Comparison of ENCODE assay signal across 18 cellular contexts in the genomic region with DNA sequence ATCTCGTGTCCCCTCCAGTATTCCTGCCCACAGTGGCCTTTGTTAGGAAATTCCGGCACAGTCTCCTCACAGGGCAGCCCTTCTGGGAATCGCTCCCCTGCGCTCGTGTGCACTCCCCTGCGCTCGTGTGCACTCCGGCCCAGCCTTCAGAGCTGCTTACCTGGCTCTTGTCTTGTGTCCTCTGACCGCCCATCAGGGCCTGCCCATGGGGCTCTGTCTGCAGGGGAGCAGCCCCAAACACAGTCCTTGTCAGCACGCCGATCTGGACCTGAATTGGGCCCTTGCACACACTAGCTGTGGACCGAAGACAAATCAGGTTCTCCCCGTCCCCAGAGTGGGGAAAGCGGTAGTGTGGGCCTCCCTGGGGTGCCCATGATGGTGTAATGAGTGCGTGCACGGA.
A peak's percentile ranks its signal among the peaks of the same experiment; 100 is the strongest.
DNase-seq lines count a peak whose midpoint lies in the region; ATAC-seq, FAIRE-seq and TF ChIP-seq lines count a peak whose summit lies in the region.
"Had no signal": no experiment of that assay in that cellular context is flagged by ENCODE, and none has a peak within 500 bp of the region (broad histone marks: within the 10 kb centered on the region; RNA-seq: fewer than 3 reads in every experiment).

No MANE protein-coding gene starts in this region.

- no peaks in the 10 kb centered on the region for H3K36me3 ChIP-seq in BLaER1 treated with 17β-estradiol and CSF1 and Interleukin-3, amounts not matched to agents 10 nM and 100 nM
- H3K36me3 ChIP-seq in HUES64 (ENCODE audit: insufficient read depth, low read length), result no peaks in the 10 kb centered on the region
- no peaks in the 10 kb centered on the region for H3K36me3 ChIP-seq in H1 (ENCODE audit: control insufficient read depth in 2 of 4, insufficient read depth in 4 of 4, low read length in 3 of 4)
- H3K36me3 ChIP-seq: Peyer's patch had no signal

- H2BK5ac ChIP-seq in H1 (ENCODE audit: low read depth, low read length), result no peak overlapping the region

- H3K9me3 ChIP-seq in BLaER1 treated with 17β-estradiol and CSF1 and Interleukin-3, amounts not matched to agents 10 nM and 100 nM (replicated peaks in 1 of 11), result no peaks in the 10 kb centered on the region
- H3K9me3 ChIP-seq in HUES64 (ENCODE audit: insufficient read depth, low read depth, low read length), result no peaks in the 10 kb centered on the region
- H3K9me3 ChIP-seq in H1 (ENCODE audit: insufficient read depth in 2 of 2, low read depth in 1 of 2, low read length in 1 of 2), result no peaks in the 10 kb centered on the region
- H3K9me3 ChIP-seq: Peyer's patch had no signal

- peak overlapping the region; percentile 73 for H3K27ac Mint-ChIP-seq in nephron progenitor cell

- CTCF ChIA-PET in H1 (lab: Charles Lee; ENCODE audit: partially characterized antibody), result interaction anchor here (1.0 to 1.9 kb wide), 3 partner anchors 11 to 132 kb away, joined by 3 to 4 read pairs (median 3); no protein-coding TSS in a partner anchor

- peaks cover 47% of the 10 kb centered on the region for H3K4me1 Mint-ChIP-seq in nephron progenitor cell

- ATAC-seq in GM21515 (IDR thresholded peaks at IDR 0.05; ENCODE audit: unreplicated experiment), result no peak
- ATAC-seq in HG02840 (IDR thresholded peaks at IDR 0.05; ENCODE audit: low FRiP score, unreplicated experiment), result no peak
- ATAC-seq: HCT116, Right ventricle myocardium inferior had no signal

- no peak overlapping the region for H2AK5ac ChIP-seq in H1 (ENCODE audit: low read depth, low read length)

- no peaks in the 10 kb centered on the region for H3K27me3 Mint-ChIP-seq in nephron progenitor cell (ENCODE audit: low read depth, poor library complexity)

- H3K18ac ChIP-seq in H1 (ENCODE audit: extremely low read depth, low read length), result 0 out of 2 replicates have a peak overlapping the region, but pooled peaks have one; percentile 55

- H2AFZ ChIP-seq in H1 (ENCODE audit: low read length), result no peak overlapping the region

- H3K36me3 Mint-ChIP-seq in nephron progenitor cell (ENCODE audit: low read depth), result peaks cover 7% of the 10 kb centered on the region

- no peak overlapping the region for H4K91ac ChIP-seq in H1 (replicated peaks; ENCODE audit: insufficient read length, low read length)

- H3K4me2 ChIP-seq in BLaER1 treated with 17β-estradiol and CSF1 and Interleukin-3, amounts not matched to agents 10 nM and 100 nM, result peak overlapping the region; percentile 12 to 94 (median 76); a peak in 21 of 22 replicates
- H3K4me2 ChIP-seq in H1 (ENCODE audit: insufficient read depth in 1 of 2, low read depth in 2 of 2, low read length in 2 of 2), result no peak overlapping the region

- H2BK20ac ChIP-seq in H1 (ENCODE audit: low read length), result no peak overlapping the region

- H3K4me3 ChIP-seq in BLaER1 treated with 17β-estradiol and CSF1 and Interleukin-3, amounts not matched to agents 10 nM and 100 nM, result no peak overlapping the region
- H3K4me3 ChIP-seq in HUES64 (ENCODE audit: low read length), result no peak overlapping the region
- H3K4me3 ChIP-seq in H1 (ENCODE audit: extremely low read depth in 1 of 4, insufficient read depth in 2 of 4, low read depth in 3 of 4, low read length in 4 of 4), result no peak overlapping the region
- H3K4me3 ChIP-seq: Peyer's patch had no signal

- TF ChIP-seq EP300 in H1 (IDR thresholded peaks at IDR 0.05; ENCODE audit: borderline replicate concordance in 1 of 2, low read depth in 2 of 2, low read length in 2 of 2), result no peak

- peaks cover 67 to 100% (median 98%) of the 10 kb centered on the region in 10 experiments for H3K4me1 ChIP-seq in BLaER1 treated with 17β-estradiol and CSF1 and Interleukin-3, amounts not matched to agents 10 nM and 100 nM
- H3K4me1 ChIP-seq in HUES64 (ENCODE audit: insufficient read depth, low read length) (0 out of 2 replicates have a peak, but pooled peaks cover 7% of the 10 kb centered on the region), H1 (replicated peaks in 1 of 4; ENCODE audit: control insufficient read depth in 3 of 4, insufficient read depth in 4 of 4, low read length in 3 of 4) (peaks cover 0 to 19% (median 2%) of the 10 kb centered on the region in 4 experiments; a peak in 2 of 7 replicates)
- H3K4me1 ChIP-seq: Peyer's patch had no signal

- H3K9me3 Mint-ChIP-seq in nephron progenitor cell, result no peaks in the 10 kb centered on the region

- H3K14ac ChIP-seq in H1 (ENCODE audit: insufficient read length), result no peak overlapping the region

- no peaks in the 10 kb centered on the region for H3K27me3 ChIP-seq in BLaER1 treated with 17β-estradiol and CSF1 and Interleukin-3, amounts not matched to agents 10 nM and 100 nM
- H3K27me3 ChIP-seq in HUES64 (ENCODE audit: insufficient read depth, low read length), result no peaks in the 10 kb centered on the region
- H3K27me3 ChIP-seq in H1 (replicated peaks in 1 of 4; ENCODE audit: control insufficient read depth in 3 of 4, extremely low read depth in 1 of 4, insufficient read depth in 3 of 4, low read length in 3 of 4), result no peaks in the 10 kb centered on the region
- H3K27me3 ChIP-seq: Peyer's patch had no signal

- H2BK15ac ChIP-seq in H1 (ENCODE audit: low read length), result no peak overlapping the region

- H4K8ac ChIP-seq in H1 (ENCODE audit: extremely low read depth, insufficient read depth, low read length), result no peak overlapping the region

- WGBS in HUES64, result 92% methylated on average over 16 of the region's 16 CpGs
- 93% methylated on average over 16 of the region's 16 CpGs; no CpG with 5 or more reads in 1 of the 2 experiments for WGBS in H1 (ENCODE audit: extremely low coverage in 1 of 2, insufficient coverage in 1 of 2, insufficient read length in 1 of 2, insufficient replicate concordance in 2 of 2, low coverage in 1 of 2, low lambda C conversion rate in 2 of 2, missing lambda C conversion rate in 1 of 2), 2 experiments

- no peak overlapping the region for H4K5ac ChIP-seq in H1 (ENCODE audit: insufficient read length, low read depth, low read length)

- H3K27ac ChIP-seq in BLaER1 treated with 17β-estradiol and CSF1 and Interleukin-3, amounts not matched to agents 10 nM and 100 nM, result peak overlapping the region in 7 of 11 experiments; percentile 22 to 86 (median 68); a peak in 14 of 22 replicates
- peak overlapping the region; percentile 16; the same call in 1 of the 2 replicates for H3K27ac ChIP-seq in HUES64 (ENCODE audit: low read depth, low read length)
- no peak overlapping the region for H3K27ac ChIP-seq in H1 (ENCODE audit: low read depth, low read length)
- H3K27ac ChIP-seq: C4-2B, Peyer's patch had no signal

- H2BK120ac ChIP-seq in H1 (replicated peaks; ENCODE audit: low read depth, low read length), result no peak overlapping the region

- no peak overlapping the region for H2BK12ac ChIP-seq in H1 (ENCODE audit: low read depth, low read length)

- H3K9ac ChIP-seq in BLaER1 treated with 17β-estradiol and CSF1 and Interleukin-3, amounts not matched to agents 10 nM and 100 nM, result peak overlapping the region in 5 of 11 experiments; percentile 13 to 69 (median 56); a peak in 9 of 22 replicates
- H3K9ac ChIP-seq in HUES64 (ENCODE audit: low read depth, low read length) (no peak overlapping the region), H1 (replicated peaks in 1 of 4; ENCODE audit: extremely low read depth in 1 of 4, low read depth in 3 of 4, low read length in 3 of 4) (no peak overlapping the region)

- H3K56ac ChIP-seq in H1 (replicated peaks; ENCODE audit: insufficient read length, low read depth, low read length), result no peak overlapping the region

- no peak for TF ChIP-seq POLR2A in H1 (IDR thresholded peaks at IDR 0.05; ENCODE audit: control extremely low read depth in 1 of 2, low read depth in 2 of 2, low read length in 2 of 2)

- no peak for TF ChIP-seq CTCF in H1 (IDR thresholded peaks at IDR 0.05; ENCODE audit: control extremely low read depth in 1 of 3, insufficient read depth in 1 of 3, low read depth in 1 of 3, low read length in 3 of 3)
- TF ChIP-seq CTCF in nephron progenitor cell (IDR thresholded peaks at IDR 0.05), result no peak

- DNase-seq in H1 (ENCODE audit: low read depth in 1 of 2, low spot score in 2 of 2) (no peak), nephron progenitor cell (no peak), amygdala (lab: John Stamatoyannopoulos, UW) (no peak)
- no peak for DNase-seq in activated CD4-positive, CD25-positive, alpha-beta regulatory T cell treated with anti-CD3 and anti-CD28 coated beads, Interleukin-2, amount 50 U/mL, for 72 hours
- DNase-seq: DMS 273 treated with DMSO at 0.1 percent for 48 hours, EL, KBM-7, NCI-H1048, NCI-H146, NCI-H510A treated with DMSO at 0.1 percent for 48 hours, Peyer's patch had no signal

- no peak overlapping the region for H3K4me3 Mint-ChIP-seq in nephron progenitor cell

- FAIRE-seq in H1 (lab: Jason Lieb, UNC), result no peak

- POLR2A ChIA-PET in H1 (lab: Charles Lee; ENCODE audit: partially characterized antibody), result no interaction called here

- TF ChIP-seq RAD21 in H1 (IDR thresholded peaks at IDR 0.05 in 1 of 2, conservative IDR thresholded peaks at IDR 0.05 in 1 of 2; ENCODE audit: low read depth in 2 of 2, low read length in 2 of 2), result no peak

- H3K79me1 ChIP-seq in H1 (ENCODE audit: low read depth, low read length), result peaks cover 7% of the 10 kb centered on the region

- H3K4ac ChIP-seq in H1 (replicated peaks; ENCODE audit: insufficient read length, low read depth, low read length), result no peak overlapping the region

- peaks cover 0 to 39% of the 10 kb centered on the region in 2 experiments; a peak in 2 of 4 replicates for H3K79me2 ChIP-seq in H1 (ENCODE audit: control insufficient read depth in 1 of 2, insufficient read depth in 2 of 2, low read length in 2 of 2)

- H3K23ac ChIP-seq in H1 (ENCODE audit: insufficient read length), result no peak overlapping the region

- H4K20me1 ChIP-seq in BLaER1 treated with 17β-estradiol and CSF1 and Interleukin-3, amounts not matched to agents 10 nM and 100 nM, result peaks cover 13 to 97% (median 62%) of the 10 kb centered on the region in 11 experiments
- peaks cover 1 to 7% of the 10 kb centered on the region in 2 experiments for H4K20me1 ChIP-seq in H1 (replicated peaks in 1 of 2; ENCODE audit: control insufficient read depth in 1 of 2, insufficient read depth in 2 of 2, low read length in 2 of 2)

- no peaks in the 10 kb centered on the region for H3K23me2 ChIP-seq in H1 (ENCODE audit: low read depth, low read length)

TF ChIP-seq in H1, 55 proteins besides CTCF, POLR2A, EP300 and RAD21 (continues in another document):
- TF ChIP-seq CREB1 (IDR thresholded peaks at IDR 0.05) (no peak), NRF1 (IDR thresholded peaks at IDR 0.05; ENCODE audit: low read depth, low read length) (no peak), GTF2F1 (IDR thresholded peaks at IDR 0.05; ENCODE audit: borderline replicate concordance, low read depth, low read length) (no peak), MAFK (IDR thresholded peaks at IDR 0.05; ENCODE audit: low read depth, low read length) (no peak), TCF12 (IDR thresholded peaks at IDR 0.05; ENCODE audit: low read depth, low read length) (no peak), KDM4A (IDR thresholded peaks at IDR 0.05; ENCODE audit: low read depth, low read length, severe bottlenecking) (no peak), SAP30 (IDR thresholded peaks at IDR 0.05; ENCODE audit: insufficient read depth, insufficient replicate concordance, low read length) (no peak)
- TF ChIP-seq, protein P1, sequence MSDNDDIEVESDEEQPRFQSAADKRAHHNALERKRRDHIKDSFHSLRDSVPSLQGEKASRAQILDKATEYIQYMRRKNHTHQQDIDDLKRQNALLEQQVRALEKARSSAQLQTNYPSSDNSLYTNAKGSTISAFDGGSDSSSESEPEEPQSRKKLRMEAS (IDR thresholded peaks at IDR 0.05), result no peak

Comparison
In these comparisons a context has a peak if more than half of its experiments do, and no peak if none do; other contexts are left out.
1. H3K4me2 ChIP-seq: peak in BLaER1 treated with 17β-estradiol and CSF1 and Interleukin-3, amounts not matched to agents 10 nM and 100 nM (11 of 11); none in H1 (0 of 2).